Comparison of ENCODE assay signal across 34 cellular contexts in the genomic region with DNA sequence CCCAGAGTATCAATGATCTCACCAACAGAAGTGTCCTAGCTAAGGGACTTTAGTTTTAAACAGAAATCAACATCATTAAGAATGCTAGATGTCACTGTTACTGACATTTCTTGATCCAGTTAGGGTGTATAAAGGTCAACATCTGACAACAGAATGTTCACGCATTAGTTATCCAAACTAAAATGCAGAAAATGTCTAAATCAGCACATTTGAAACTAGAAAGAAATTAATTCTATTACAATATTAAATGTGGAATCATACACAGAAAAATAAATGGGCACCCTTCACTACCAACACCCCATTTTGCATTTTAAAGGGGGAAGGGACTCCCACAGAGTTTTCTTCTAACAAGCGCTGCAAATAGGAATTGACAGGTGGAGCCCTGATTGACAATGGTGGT.
"Had no signal": no experiment of that assay in that cellular context is flagged by ENCODE, and none has a peak within 500 bp of the region (broad histone marks: within the 10 kb centered on the region; RNA-seq: fewer than 3 reads in every experiment).

No MANE protein-coding gene starts in this region.

- H3K27me3 ChIP-seq: MG63 had no signal

- H3K4me3 ChIP-seq: MG63 had no signal

- DNase-seq: Karpas-422, Kasumi-1, MG63, MM.1S, MV-4-11, NCI-H1048, NCI-H1092, NCI-H1092 treated with DMSO at 0.1 percent for 48 hours, NCI-H1105, NCI-H1105 treated with DMSO at 0.1 percent for 48 hours, NCI-H1417, NCI-H1417 treated with DMSO at 0.1 percent for 48 hours, NCI-H1436, NCI-H1436 treated with DMSO at 0.1 percent for 48 hours, NCI-H146, NCI-H1694, NCI-H1694 treated with DMSO at 0.1 percent for 48 hours, NCI-H187, NCI-H187 treated with DMSO at 0.1 percent for 48 hours, NCI-H1930, NCI-H2029, NCI-H2029 treated with DMSO at 0.1 percent for 48 hours, NCI-H2081, NCI-H2081 treated with DMSO at 0.1 percent for 48 hours, NCI-H2171, NCI-H2171 treated with DMSO at 0.1 percent for 48 hours, NCI-H2227 treated with DMSO at 0.1 percent for 48 hours, NCI-H226, NCI-H345, NCI-H446, NCI-H446 treated with DMSO at 0.1 percent for 48 hours, NCI-H510A, NCI-H510A treated with DMSO at 0.1 percent for 48 hours, NCI-H524 had no signal

- H3K36me3 ChIP-seq: MG63 had no signal

- H3K9me3 ChIP-seq: MG63 had no signal
